14 cellular contexts compared by ENCODE assay signal in genomic region chr4:119139316-119139715, GRCh38. TPM values are rescaled to one million over a fixed set of nuclear protein-coding genes. Genes with fewer than 3 reads are reported as not detected.
A peak's percentile ranks its signal among the peaks of the same experiment; 100 is the strongest.
DNase-seq lines count a peak whose midpoint lies in the region; ATAC-seq, FAIRE-seq and TF ChIP-seq lines count a peak whose summit lies in the region.
"Had no signal": no experiment of that assay in that cellular context is flagged by ENCODE, and none has a peak within 500 bp of the region (broad histone marks: within the 10 kb centered on the region; RNA-seq: fewer than 3 reads in every experiment).

No MANE protein-coding gene starts in this region.

- no peaks in the 10 kb centered on the region for H3K27me3 ChIP-seq in effector memory CD4-positive, alpha-beta T cell (replicated peaks; ENCODE audit: control insufficient read depth, insufficient read depth, low read length, poor library complexity, severe bottlenecking)
- no peaks in the 10 kb centered on the region for H3K27me3 ChIP-seq in pancreas
- H3K27me3 ChIP-seq in upper lobe of right lung: no peaks in the 10 kb centered on the region
- H3K27me3 ChIP-seq: tibial nerve had no signal

- no peaks in the 10 kb centered on the region for H3K9me3 Mint-ChIP-seq in activated CD4-positive, alpha-beta memory T cell treated with anti-CD3 and anti-CD28 coated beads for 36 hours
- H3K9me3 Mint-ChIP-seq in activated CD4-positive, alpha-beta memory T cell treated with anti-CD3 and anti-CD28 coated beads, Interleukin-2, amount 10 ng/mL, durations not matched to agents 7 days and 5 days: no peaks in the 10 kb centered on the region

- no peak for DNase-seq in activated CD4-positive, alpha-beta memory T cell treated with anti-CD3 and anti-CD28 coated beads for 36 hours
- no peak for DNase-seq in activated CD4-positive, alpha-beta memory T cell treated with anti-CD3 and anti-CD28 coated beads, Interleukin-2, amount 10 ng/mL, durations not matched to agents 7 days and 5 days
- peak; percentile 32 for DNase-seq in NCI-H226
- DNase-seq in effector memory CD4-positive, alpha-beta T cell: no peak
- no peak for DNase-seq in pancreas
- DNase-seq in upper lobe of right lung: no peak
- DNase-seq in T1000 (lab: John Stamatoyannopoulos, UW): no peak
- DNase-seq: glutamatergic neuron, NCI-H2171 had no signal

- H3K4me3 ChIP-seq in effector memory CD4-positive, alpha-beta T cell (ENCODE audit: insufficient read depth, low read depth, low read length, poor library complexity, severe bottlenecking): peak overlapping the region; percentile 28
- H3K4me3 ChIP-seq in pancreas (peak overlapping the region in 1 of 4 donors; percentile 2), upper lobe of right lung (no peak overlapping the region)
- H3K4me3 ChIP-seq: coronary artery, tibial nerve had no signal

- POLR2A ChIA-PET in activated CD4-positive, alpha-beta memory T cell treated with anti-CD3 and anti-CD28 coated beads for 36 hours (lab: Charles Lee): no interaction called here
- POLR2A ChIA-PET in activated CD4-positive, alpha-beta memory T cell treated with anti-CD3 and anti-CD28 coated beads, Interleukin-2, amount 10 ng/mL, durations not matched to agents 7 days and 5 days (lab: Charles Lee): no interaction called here

- peaks cover 30% of the 10 kb centered on the region for H3K4me1 Mint-ChIP-seq in activated CD4-positive, alpha-beta memory T cell treated with anti-CD3 and anti-CD28 coated beads for 36 hours (ENCODE audit: low read depth)
- H3K4me1 Mint-ChIP-seq in activated CD4-positive, alpha-beta memory T cell treated with anti-CD3 and anti-CD28 coated beads, Interleukin-2, amount 10 ng/mL, durations not matched to agents 7 days and 5 days: peaks cover 9% of the 10 kb centered on the region

- no peak overlapping the region for H3K4me3 Mint-ChIP-seq in activated CD4-positive, alpha-beta memory T cell treated with anti-CD3 and anti-CD28 coated beads for 36 hours
- no peak overlapping the region for H3K4me3 Mint-ChIP-seq in activated CD4-positive, alpha-beta memory T cell treated with anti-CD3 and anti-CD28 coated beads, Interleukin-2, amount 10 ng/mL, durations not matched to agents 7 days and 5 days

- no peak for FAIRE-seq in pancreas (lab: Jason Lieb, UNC)
- FAIRE-seq: A204.1, RCC 7860 had no signal

- no peaks in the 10 kb centered on the region for H3K36me3 ChIP-seq in effector memory CD4-positive, alpha-beta T cell (ENCODE audit: control insufficient read depth, insufficient read depth, low read length)
- H3K36me3 ChIP-seq in pancreas (no peaks in the 10 kb centered on the region), upper lobe of right lung (no peaks in the 10 kb centered on the region)
- H3K36me3 ChIP-seq: tibial nerve had no signal

- no peak for ATAC-seq in pancreas
- ATAC-seq in upper lobe of right lung: no peak
- ATAC-seq in GM18858 (IDR thresholded peaks at IDR 0.05; ENCODE audit: unreplicated experiment): no peak

- H3K27ac Mint-ChIP-seq in activated CD4-positive, alpha-beta memory T cell treated with anti-CD3 and anti-CD28 coated beads for 36 hours: peak overlapping the region; percentile 4
- no peak overlapping the region for H3K27ac Mint-ChIP-seq in activated CD4-positive, alpha-beta memory T cell treated with anti-CD3 and anti-CD28 coated beads, Interleukin-2, amount 10 ng/mL, durations not matched to agents 7 days and 5 days

- H3K9me3 ChIP-seq in effector memory CD4-positive, alpha-beta T cell (ENCODE audit: control insufficient read depth, low read length): no peaks in the 10 kb centered on the region
- H3K9me3 ChIP-seq in pancreas (no peaks in the 10 kb centered on the region), upper lobe of right lung (no peaks in the 10 kb centered on the region)
- H3K9me3 ChIP-seq: tibial nerve had no signal

- peak overlapping the region; percentile 31 for H3K27ac ChIP-seq in effector memory CD4-positive, alpha-beta T cell (ENCODE audit: insufficient read depth, low read length, poor library complexity, severe bottlenecking)
- H3K27ac ChIP-seq in pancreas: peak overlapping the region; percentile 1 to 75 (median 26)
- H3K27ac ChIP-seq in upper lobe of right lung: no peak overlapping the region
- H3K27ac ChIP-seq: coronary artery had no signal

- no peak for TF ChIP-seq CTCF in pancreas (IDR thresholded peaks at IDR 0.05)
- TF ChIP-seq CTCF in upper lobe of right lung (IDR thresholded peaks at IDR 0.05): no peak

- H3K4me1 ChIP-seq in effector memory CD4-positive, alpha-beta T cell (ENCODE audit: control insufficient read depth, insufficient read depth, low read length, poor library complexity, severe bottlenecking): peaks cover 25% of the 10 kb centered on the region
- peaks cover 7 to 22% (median 15%) of the 10 kb centered on the region in 3 donors for H3K4me1 ChIP-seq in pancreas
- peaks cover 13% of the 10 kb centered on the region for H3K4me1 ChIP-seq in upper lobe of right lung

- intact Hi-C loops in activated CD4-positive, alpha-beta memory T cell treated with anti-CD3 and anti-CD28 coated beads for 36 hours (cut with micrococcal nuclease): no loop called here
- intact Hi-C loops in pancreas (cut with DNase I): no loop called here
- intact Hi-C loops in upper lobe of right lung (cut with DNase I): no loop called here

- no peaks in the 10 kb centered on the region for H3K36me3 Mint-ChIP-seq in activated CD4-positive, alpha-beta memory T cell treated with anti-CD3 and anti-CD28 coated beads for 36 hours
- no peaks in the 10 kb centered on the region for H3K36me3 Mint-ChIP-seq in activated CD4-positive, alpha-beta memory T cell treated with anti-CD3 and anti-CD28 coated beads, Interleukin-2, amount 10 ng/mL, durations not matched to agents 7 days and 5 days (ENCODE audit: low read depth)

- CTCF ChIA-PET in activated CD4-positive, alpha-beta memory T cell treated with anti-CD3 and anti-CD28 coated beads for 36 hours (lab: Charles Lee): no interaction called here
- CTCF ChIA-PET in activated CD4-positive, alpha-beta memory T cell treated with anti-CD3 and anti-CD28 coated beads, Interleukin-2, amount 10 ng/mL, durations not matched to agents 7 days and 5 days (lab: Charles Lee): interaction anchor here (0.6 to 1.0 kb wide), 2 partner anchors 10 to 97 kb away, joined by 3 read pairs; no protein-coding TSS in a partner anchor

- H3K27me3 Mint-ChIP-seq in activated CD4-positive, alpha-beta memory T cell treated with anti-CD3 and anti-CD28 coated beads for 36 hours: no peaks in the 10 kb centered on the region
- no peaks in the 10 kb centered on the region for H3K27me3 Mint-ChIP-seq in activated CD4-positive, alpha-beta memory T cell treated with anti-CD3 and anti-CD28 coated beads, Interleukin-2, amount 10 ng/mL, durations not matched to agents 7 days and 5 days

RNA-seq across cellular contexts. Expression of gene MYOZ2, which starts 3.7 kb away (rescaled TPM):
- total RNA-seq in activated CD4-positive, alpha-beta memory T cell treated with anti-CD3 and anti-CD28 coated beads for 36 hours: not detected
- total RNA-seq in activated CD4-positive, alpha-beta memory T cell treated with anti-CD3 and anti-CD28 coated beads, Interleukin-2, amount 10 ng/mL, durations not matched to agents 7 days and 5 days: not detected
- under 1 TPM in 2 of 6 donors, not detected in 4; 0.06 to 0.43 TPM for total RNA-seq in pancreas
- under 1 TPM; 0.16 to 0.23 TPM for polyA plus RNA-seq in pancreas
- 0.23 TPM for total RNA-seq in upper lobe of right lung
